ENCODE assay signal across 25 cellular contexts in genomic region chr14:79018846-79019245, GRCh38.
DNase-seq lines count a peak whose midpoint lies in the region; ATAC-seq, FAIRE-seq and TF ChIP-seq lines count a peak whose summit lies in the region.
"Had no signal": no experiment of that assay in that cellular context is flagged by ENCODE, and none has a peak within 500 bp of the region (broad histone marks: within the 10 kb centered on the region; RNA-seq: fewer than 3 reads in every experiment).

No MANE protein-coding gene starts in this region.

- H3K79me2 ChIP-seq in astrocyte (ENCODE audit: insufficient read depth, low read length) (no peaks in the 10 kb centered on the region), OCI-LY7 (ENCODE audit: insufficient read depth, low read depth, low read length) (no peaks in the 10 kb centered on the region)

- CTCF ChIA-PET in OCI-LY7 (lab: Charles Lee; ENCODE audit: unreplicated experiment), result no interaction called here

- no peak overlapping the region for H3K4me3 ChIP-seq in astrocyte (ENCODE audit: insufficient read depth, low read depth, low read length)
- no peak overlapping the region for H3K4me3 ChIP-seq in OCI-LY7 (ENCODE audit: low read depth, low read length, poor library complexity, severe bottlenecking)
- H3K4me3 ChIP-seq: psoas muscle, tibial artery had no signal

- H3K9ac ChIP-seq in astrocyte (ENCODE audit: low read length), result no peak overlapping the region

- peak overlapping the region; percentile 75 for H3K27ac Mint-ChIP-seq in astrocyte (ENCODE audit: unreplicated experiment)
- H3K27ac Mint-ChIP-seq: activated CD4-positive, alpha-beta memory T cell treated with anti-CD3 and anti-CD28 coated beads for 36 hours; activated naive CD4-positive, alpha-beta T cell treated with anti-CD3 and anti-CD28 coated beads, Interleukin-2, amount 50 U/mL, for 24 hours; CD4-positive, CD25-positive, alpha-beta regulatory T cell; natural killer cell treated with Interleukin-12 subunit alpha and Interleukin-12 subunit beta and Interleukin-15 and Interleukin-18, amount 100 ng/mL, for 72 hours; stimulated activated memory B cell treated with anti-CD40 and anti-IgM and Interleukin-4, amounts not matched to agents 10 μg/mL and 1 μg/mL and 100 μg/mL, for 72 hours had no signal

- H3K4me1 ChIP-seq in astrocyte (ENCODE audit: insufficient read depth, low read length) (peaks cover 12% of the 10 kb centered on the region), foreskin keratinocyte (peaks cover 16% of the 10 kb centered on the region), OCI-LY7 (ENCODE audit: insufficient read depth, low read length, poor library complexity, severe bottlenecking) (no peaks in the 10 kb centered on the region)
- H3K4me1 ChIP-seq: psoas muscle, tibial artery had no signal

- H3K4me3 Mint-ChIP-seq in astrocyte (ENCODE audit: unreplicated experiment), result no peak overlapping the region
- H3K4me3 Mint-ChIP-seq: activated CD4-positive, alpha-beta memory T cell treated with anti-CD3 and anti-CD28 coated beads for 36 hours; activated naive CD4-positive, alpha-beta T cell treated with anti-CD3 and anti-CD28 coated beads, Interleukin-2, amount 50 U/mL, for 24 hours; activated T-cell treated with anti-CD3 and anti-CD28 coated beads, Interleukin-2, amount 50 U/mL, for 4 hours; CD4-positive, CD25-positive, alpha-beta regulatory T cell; natural killer cell treated with Interleukin-12 subunit alpha and Interleukin-12 subunit beta and Interleukin-15 and Interleukin-18, amount 100 ng/mL, for 72 hours; stimulated activated memory B cell treated with anti-CD40 and anti-IgM and Interleukin-4, amounts not matched to agents 10 μg/mL and 1 μg/mL and 100 μg/mL, for 72 hours had no signal

- peak; percentile 38 for DNase-seq in ACHN
- peak; percentile 53 for DNase-seq in HS-5 (ENCODE audit: low read depth)
- peak; percentile 83 for DNase-seq in astrocyte (ENCODE audit: low read depth)
- peak; percentile 60 to 86 for DNase-seq in foreskin keratinocyte
- no peak for DNase-seq in OCI-LY7 (ENCODE audit: low spot score)
- no peak for DNase-seq in anterior cingulate cortex (lab: John Stamatoyannopoulos, UW)
- DNase-seq in effector CD8-positive, alpha-beta T cell (lab: John Stamatoyannopoulos, UW), result no peak
- DNase-seq: activated CD4-positive, alpha-beta memory T cell treated with anti-CD3 and anti-CD28 coated beads for 36 hours; activated T-cell treated with anti-CD3 and anti-CD28 coated beads, Interleukin-2, amount 50 U/mL, for 4 hours; CD4-positive, CD25-positive, alpha-beta regulatory T cell; erythroblast; GOT3; kidney; NCI-H1694; NCI-H345; NK-92 treated with Interleukin-12 subunit alpha and Interleukin-12 subunit beta, amount 100 ng/mL, for 24 hours; psoas muscle; Right ventricle myocardium superior; T-helper 1 cell; tibial artery had no signal

- in situ Hi-C loops in ACHN (cut with HindIII; ENCODE audit: low pct_ligation_motif_present, low pct_unique_long_range_greater_than_20kb, low sequenced_read_pairs), result no loop called here

- FAIRE-seq in astrocyte (lab: Jason Lieb, UNC), result peak; percentile 81
- FAIRE-seq: A204.1, kidney had no signal

- peak; percentile 94 for ATAC-seq in foreskin keratinocyte
- no peak for ATAC-seq in HG03045 (IDR thresholded peaks at IDR 0.05; ENCODE audit: unreplicated experiment)
- ATAC-seq: activated T-cell treated with anti-CD3 and anti-CD28 coated beads, Interleukin-2, amount 50 U/mL, for 4 hours; natural killer cell treated with Interleukin-12 subunit alpha and Interleukin-12 subunit beta and Interleukin-15 and Interleukin-18, amount 100 ng/mL, for 72 hours; psoas muscle; stimulated activated memory B cell treated with anti-CD40 and anti-IgM and Interleukin-4, amounts not matched to agents 10 μg/mL and 1 μg/mL and 100 μg/mL, for 72 hours had no signal

- intact Hi-C loops in OCI-LY7 (cut with micrococcal nuclease; ENCODE audit: unreplicated experiment), result loop anchor here (10.0 kb wide), 1 partner anchor 474 kb away; no protein-coding TSS in a partner anchor

- TF ChIP-seq CTCF in astrocyte (IDR thresholded peaks at IDR 0.05; ENCODE audit: insufficient read depth, low read depth, low read length) (no peak), foreskin keratinocyte (conservative IDR thresholded peaks at IDR 0.05) (no peak), OCI-LY7 (conservative IDR thresholded peaks at IDR 0.05; ENCODE audit: low read length) (no peak)

- H3K27me3 Mint-ChIP-seq in astrocyte (ENCODE audit: low read depth, unreplicated experiment), result no peaks in the 10 kb centered on the region
- H3K27me3 Mint-ChIP-seq: activated CD4-positive, alpha-beta memory T cell treated with anti-CD3 and anti-CD28 coated beads for 36 hours; activated naive CD4-positive, alpha-beta T cell treated with anti-CD3 and anti-CD28 coated beads, Interleukin-2, amount 50 U/mL, for 24 hours; CD4-positive, CD25-positive, alpha-beta regulatory T cell; natural killer cell treated with Interleukin-12 subunit alpha and Interleukin-12 subunit beta and Interleukin-15 and Interleukin-18, amount 100 ng/mL, for 72 hours; stimulated activated memory B cell treated with anti-CD40 and anti-IgM and Interleukin-4, amounts not matched to agents 10 μg/mL and 1 μg/mL and 100 μg/mL, for 72 hours had no signal

- H3K9me3 ChIP-seq in astrocyte (ENCODE audit: insufficient read depth, low read depth, low read length) (no peaks in the 10 kb centered on the region), OCI-LY7 (ENCODE audit: low read length) (no peaks in the 10 kb centered on the region)
- H3K9me3 ChIP-seq: psoas muscle, tibial artery had no signal

- H3K4me2 ChIP-seq in astrocyte (ENCODE audit: low read length) (peak overlapping the region; percentile 2), OCI-LY7 (ENCODE audit: low read length) (no peak overlapping the region)

- POLR2A ChIA-PET in OCI-LY7 (lab: Charles Lee), result no interaction called here

- no peaks in the 10 kb centered on the region for H3K9me2 ChIP-seq in OCI-LY7 (ENCODE audit: insufficient read depth, low read length)

- H3K27me3 ChIP-seq in astrocyte (ENCODE audit: insufficient read depth, low read length) (no peaks in the 10 kb centered on the region), foreskin keratinocyte (no peaks in the 10 kb centered on the region)
- H3K27me3 ChIP-seq: tibial artery had no signal

- H3K36me3 ChIP-seq in astrocyte (ENCODE audit: insufficient read depth, low read length) (no peaks in the 10 kb centered on the region), OCI-LY7 (ENCODE audit: insufficient read depth, low read length) (no peaks in the 10 kb centered on the region)
- H3K36me3 ChIP-seq: tibial artery had no signal

- BruUV-seq in OCI-LY7 (replicated peaks; lab: Mats Ljungman, UMichigan), result no TSS peak

- no peaks in the 10 kb centered on the region for H3K36me3 Mint-ChIP-seq in astrocyte (ENCODE audit: low read depth, unreplicated experiment)
- H3K36me3 Mint-ChIP-seq: activated CD4-positive, alpha-beta memory T cell treated with anti-CD3 and anti-CD28 coated beads for 36 hours; activated naive CD4-positive, alpha-beta T cell treated with anti-CD3 and anti-CD28 coated beads, Interleukin-2, amount 50 U/mL, for 24 hours; CD4-positive, CD25-positive, alpha-beta regulatory T cell; natural killer cell treated with Interleukin-12 subunit alpha and Interleukin-12 subunit beta and Interleukin-15 and Interleukin-18, amount 100 ng/mL, for 72 hours; stimulated activated memory B cell treated with anti-CD40 and anti-IgM and Interleukin-4, amounts not matched to agents 10 μg/mL and 1 μg/mL and 100 μg/mL, for 72 hours had no signal

- H3K27ac ChIP-seq in astrocyte (ENCODE audit: low read depth, low read length) (no peak overlapping the region), foreskin keratinocyte (no peak overlapping the region), OCI-LY7 (ENCODE audit: low read depth, low read length, poor library complexity, severe bottlenecking) (no peak overlapping the region)
- H3K27ac ChIP-seq: psoas muscle, tibial artery had no signal

- no peak overlapping the region for H2AFZ ChIP-seq in astrocyte (ENCODE audit: low read depth, low read length)
- H2AFZ ChIP-seq in OCI-LY7 (ENCODE audit: low read length), result no peak overlapping the region

- H3K9me3 Mint-ChIP-seq in astrocyte (ENCODE audit: unreplicated experiment), result peaks cover 3% of the 10 kb centered on the region
- H3K9me3 Mint-ChIP-seq: activated CD4-positive, alpha-beta memory T cell treated with anti-CD3 and anti-CD28 coated beads for 36 hours; activated T-cell treated with anti-CD3 and anti-CD28 coated beads, Interleukin-2, amount 50 U/mL, for 4 hours; stimulated activated memory B cell treated with anti-CD40 and anti-IgM and Interleukin-4, amounts not matched to agents 10 μg/mL and 1 μg/mL and 100 μg/mL, for 72 hours had no signal

- H4K20me1 ChIP-seq in astrocyte (ENCODE audit: insufficient read depth, low read length), result no peaks in the 10 kb centered on the region
- no peaks in the 10 kb centered on the region for H4K20me1 ChIP-seq in OCI-LY7 (ENCODE audit: insufficient read depth, low read length)

- peaks cover 29% of the 10 kb centered on the region for H3K4me1 Mint-ChIP-seq in astrocyte (ENCODE audit: low read depth, unreplicated experiment)
- H3K4me1 Mint-ChIP-seq: activated naive CD4-positive, alpha-beta T cell treated with anti-CD3 and anti-CD28 coated beads, Interleukin-2, amount 50 U/mL, for 24 hours; CD4-positive, CD25-positive, alpha-beta regulatory T cell; stimulated activated memory B cell treated with anti-CD40 and anti-IgM and Interleukin-4, amounts not matched to agents 10 μg/mL and 1 μg/mL and 100 μg/mL, for 72 hours had no signal

Comparison
In these comparisons a context has a peak if more than half of its experiments do, and no peak if none do; other contexts are left out.
1. DNase-seq: peak in ACHN (single experiment), HS-5 (single experiment), astrocyte (single experiment) and foreskin keratinocyte (2 of 2); none in OCI-LY7 (single experiment), anterior cingulate cortex (0 of 58) and effector CD8-positive, alpha-beta T cell (single experiment).